ENCODE assay signal across 1 cellular context in genomic region chr11:44593194-44593593, GRCh38.
TF ChIP-seq lines count a peak whose summit lies in the region.

No MANE protein-coding gene starts in this region.

TF ChIP-seq in GM12878, 131 proteins besides CTCF, POLR2A, EP300 and RAD21 (continued from another document):
- TF ChIP-seq EGR1 (IDR thresholded peaks at IDR 0.05; ENCODE audit: borderline replicate concordance in 1 of 2, low read depth in 2 of 2, low read length in 2 of 2) = no peak
